Comparison of ENCODE assay signal across 35 cellular contexts in genomic region chr7:52647046-52647445, GRCh38.
"Had no signal": no experiment of that assay in that cellular context is flagged by ENCODE, and none has a peak within 500 bp of the region (broad histone marks: within the 10 kb centered on the region; RNA-seq: fewer than 3 reads in every experiment).

No MANE protein-coding gene starts in this region.

- DNase-seq: Karpas-422, Kasumi-1, KG1, MG63, MM.1S, MV-4-11, NCI-H1048, NCI-H1092, NCI-H1092 treated with DMSO at 0.1 percent for 48 hours, NCI-H1105, NCI-H1105 treated with DMSO at 0.1 percent for 48 hours, NCI-H1417, NCI-H1417 treated with DMSO at 0.1 percent for 48 hours, NCI-H1436, NCI-H1436 treated with DMSO at 0.1 percent for 48 hours, NCI-H146, NCI-H1694, NCI-H1694 treated with DMSO at 0.1 percent for 48 hours, NCI-H187, NCI-H187 treated with DMSO at 0.1 percent for 48 hours, NCI-H1930, NCI-H2029, NCI-H2029 treated with DMSO at 0.1 percent for 48 hours, NCI-H2081, NCI-H2081 treated with DMSO at 0.1 percent for 48 hours, NCI-H2107, NCI-H2171, NCI-H2171 treated with DMSO at 0.1 percent for 48 hours, NCI-H2227 treated with DMSO at 0.1 percent for 48 hours, NCI-H226, NCI-H345, NCI-H446, NCI-H446 treated with DMSO at 0.1 percent for 48 hours, NCI-H510A had no signal

- H3K27ac ChIP-seq: KMS-11 had no signal

- H3K27me3 ChIP-seq: MG63 had no signal

- H3K4me2 ChIP-seq: KMS-11 had no signal

- H3K4me3 ChIP-seq: MG63 had no signal

- H3K9me3 ChIP-seq: MG63 had no signal

- H3K9ac ChIP-seq: KMS-11 had no signal

- H3K36me3 ChIP-seq: MG63 had no signal
